15 cellular contexts compared by ENCODE assay signal in the genomic region with DNA sequence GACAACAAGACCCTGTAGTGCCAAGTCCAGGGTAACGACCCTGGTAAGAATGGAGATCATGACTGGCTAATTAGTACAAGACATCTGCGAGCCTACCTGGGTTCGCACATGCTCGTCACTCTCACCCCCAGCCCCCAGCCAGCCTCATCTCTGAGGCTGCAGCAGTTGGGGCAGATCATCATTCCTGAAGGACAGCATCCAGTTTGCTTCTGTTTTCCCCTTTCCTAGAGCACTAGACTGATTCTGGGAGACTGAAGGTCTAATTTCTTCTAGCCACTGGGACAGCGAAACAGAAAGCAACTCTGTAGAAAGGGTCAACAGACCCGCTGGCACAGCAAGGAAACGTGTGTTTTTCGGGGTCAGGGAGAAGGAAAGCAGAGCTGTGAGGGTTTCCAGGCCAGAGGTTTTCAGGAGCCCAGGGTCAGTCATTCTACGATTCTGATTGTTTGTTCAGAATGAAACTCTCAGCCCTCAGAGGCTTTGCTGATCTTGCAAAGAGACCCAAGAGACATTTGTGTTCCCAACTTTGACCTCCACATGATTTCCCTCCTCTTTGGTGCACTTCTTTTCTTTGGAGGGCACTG.
DNase-seq lines count a peak whose midpoint lies in the region; ATAC-seq and TF ChIP-seq lines count a peak whose summit lies in the region.
"Had no signal": no experiment of that assay in that cellular context is flagged by ENCODE, and none has a peak within 500 bp of the region (broad histone marks: within the 10 kb centered on the region; RNA-seq: fewer than 3 reads in every experiment).

No MANE protein-coding gene starts in this region.

- DNase-seq in GM12864 (ENCODE audit: low read depth) (peak; percentile 8), GM20000 (ENCODE audit: low spot score) (peak; percentile 24), endodermal cell (no peak), HK-2 (ENCODE audit: unreplicated experiment) (no peak), germinal center (ENCODE audit: low spot score) (no peak), T1000 (lab: John Stamatoyannopoulos, UW) (no peak)
- DNase-seq in stimulated activated naive CD4-positive, alpha-beta T cell (lab: John Stamatoyannopoulos, UW): no peak
- DNase-seq: activated CD8-positive, alpha-beta memory T cell treated with anti-CD3 and anti-CD28 coated beads, Interleukin-2, amount 50 U/mL, for 4 hours; foreskin fibroblast; natural killer cell; NCI-H2227 treated with DMSO at 0.1 percent for 48 hours; RPMI8226; upper lobe of right lung had no signal

- H3K27ac ChIP-seq in endodermal cell (ENCODE audit: low read depth, low read length): peak overlapping the region; percentile 27
- H3K27ac ChIP-seq: upper lobe of right lung had no signal

- no peak overlapping the region for H3K4me3 Mint-ChIP-seq in endodermal cell
- H3K4me3 Mint-ChIP-seq: natural killer cell had no signal

- no peaks in the 10 kb centered on the region for H3K9me3 ChIP-seq in endodermal cell (ENCODE audit: control insufficient read depth, low read length)
- H3K9me3 ChIP-seq: HAP-1, upper lobe of right lung had no signal

- H3K4me3 ChIP-seq in GM12864 (ENCODE audit: low read depth, low read length) (no peak overlapping the region), endodermal cell (ENCODE audit: low read length) (no peak overlapping the region)
- H3K4me3 ChIP-seq: HAP-1, upper lobe of right lung had no signal

- H3K4me1 ChIP-seq in endodermal cell (ENCODE audit: control insufficient read depth, insufficient read depth, low read length): no peaks in the 10 kb centered on the region
- H3K4me1 ChIP-seq: HAP-1, upper lobe of right lung had no signal

- peaks cover 27% of the 10 kb centered on the region for H3K4me1 Mint-ChIP-seq in endodermal cell
- H3K4me1 Mint-ChIP-seq: natural killer cell had no signal

- H3K9me3 Mint-ChIP-seq in endodermal cell: no peaks in the 10 kb centered on the region

- WGBS in endodermal cell (ENCODE audit: insufficient coverage in 1 of 2, insufficient read length in 1 of 2), 2 experiments: 92% methylated on average over 9 of the region's 9 CpGs

- peak; percentile 42 for ATAC-seq in HG03060 (IDR thresholded peaks at IDR 0.05; ENCODE audit: low read depth, unreplicated experiment)
- ATAC-seq: natural killer cell had no signal

- no peaks in the 10 kb centered on the region for H3K27me3 ChIP-seq in endodermal cell (ENCODE audit: control insufficient read depth, insufficient read depth, low read length, poor library complexity, severe bottlenecking)
- H3K27me3 ChIP-seq: upper lobe of right lung had no signal

- TF ChIP-seq CTCF in GM12864 (IDR thresholded peaks at IDR 0.05; ENCODE audit: low read depth, low read length, missing control alignments) (no peak), GM20000 (IDR thresholded peaks at IDR 0.05; ENCODE audit: extremely low read depth, missing control alignments) (no peak), endodermal cell (conservative IDR thresholded peaks at IDR 0.05) (no peak)

- H3K27ac Mint-ChIP-seq in endodermal cell: no peak overlapping the region
- H3K27ac Mint-ChIP-seq: natural killer cell had no signal

- no peaks in the 10 kb centered on the region for H3K36me3 Mint-ChIP-seq in endodermal cell (ENCODE audit: low read depth)
- H3K36me3 Mint-ChIP-seq: natural killer cell had no signal

- no peaks in the 10 kb centered on the region for H3K36me3 ChIP-seq in endodermal cell (ENCODE audit: control insufficient read depth, insufficient read depth, low read length)
- H3K36me3 ChIP-seq: HAP-1, upper lobe of right lung had no signal

- H3K9ac ChIP-seq in endodermal cell (ENCODE audit: extremely low read depth, low read length, poor library complexity, severe bottlenecking): no peak overlapping the region

- H3K27me3 Mint-ChIP-seq in endodermal cell (ENCODE audit: insufficient read depth): peaks cover 3% of the 10 kb centered on the region

Comparison
In these comparisons a context has a peak if more than half of its experiments do, and no peak if none do; other contexts are left out.
1. DNase-seq: peak in GM12864 (single experiment) and GM20000 (single experiment); none in endodermal cell (single experiment), HK-2 (single experiment), stimulated activated naive CD4-positive, alpha-beta T cell (0 of 6), germinal center (single experiment) and T1000 (single experiment).